In the genomic region with DNA sequence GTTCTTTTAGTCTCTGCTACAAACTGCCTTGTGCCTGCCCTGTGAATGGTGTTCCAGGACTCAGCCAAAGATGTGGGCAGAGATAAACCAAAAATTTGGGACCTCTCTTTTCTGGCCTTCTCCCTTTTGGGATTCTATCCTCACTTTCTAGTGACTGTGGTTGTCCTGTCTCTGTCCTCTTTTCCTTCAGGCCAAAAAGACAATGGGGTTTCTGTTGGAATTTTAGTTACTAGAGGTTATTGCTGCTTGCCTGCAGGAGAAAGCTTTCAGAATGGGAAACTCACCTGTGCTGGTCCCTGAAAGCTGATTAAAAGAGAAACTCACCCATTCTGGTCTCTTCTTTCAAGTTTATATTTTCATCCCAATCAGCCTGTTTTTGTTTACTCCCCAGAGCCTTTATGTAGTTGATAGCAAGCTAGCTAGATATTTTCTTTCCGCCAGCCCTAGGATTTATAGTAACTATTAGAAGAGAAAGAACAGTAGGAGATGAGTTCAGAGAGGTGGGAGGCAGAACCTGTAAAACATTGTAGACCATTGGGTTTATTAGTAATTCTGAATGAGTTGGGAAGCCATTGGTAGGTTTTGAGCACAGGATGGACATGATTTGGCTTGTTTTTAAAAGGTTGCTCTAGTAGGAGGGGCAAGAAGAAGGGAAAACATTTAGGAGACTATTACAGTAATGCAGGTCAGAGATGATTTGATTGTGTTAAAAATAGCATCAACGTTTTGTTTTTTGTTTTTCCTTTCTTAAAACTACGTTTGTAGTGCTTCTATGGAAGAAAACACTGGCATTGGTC, we compare ENCODE assay signal across 20 cellular contexts.
DNase-seq lines count a peak whose midpoint lies in the region; ATAC-seq and TF ChIP-seq lines count a peak whose summit lies in the region.
"Had no signal": no experiment of that assay in that cellular context is flagged by ENCODE, and none has a peak within 500 bp of the region (broad histone marks: within the 10 kb centered on the region; RNA-seq: fewer than 3 reads in every experiment).

No MANE protein-coding gene starts in this region.

- no peaks in the 10 kb centered on the region for H4K20me1 ChIP-seq in mammary epithelial cell (ENCODE audit: insufficient read depth, low read length)

- H3K4me3 ChIP-seq in mammary epithelial cell (replicated peaks in 1 of 3; ENCODE audit: insufficient read depth in 1 of 3, low read depth in 2 of 3, low read length in 3 of 3) (no peak overlapping the region), mesenchymal stem cell (ENCODE audit: insufficient read depth in 1 of 2, low read depth in 1 of 2, low read length in 2 of 2) (no peak overlapping the region), thyroid gland (replicated peaks in 1 of 3) (no peak overlapping the region)
- H3K4me3 ChIP-seq: BLaER1, sigmoid colon had no signal

- H3K27ac ChIP-seq in mammary epithelial cell (ENCODE audit: insufficient read depth, low read depth, low read length) (peak overlapping the region; percentile 81), mesenchymal stem cell (ENCODE audit: low read length, poor library complexity, severe bottlenecking) (no peak overlapping the region), substantia nigra (ENCODE audit: low read depth, low read length, poor library complexity, severe bottlenecking) (peak overlapping the region; percentile 66), thyroid gland (no peak overlapping the region)
- H3K27ac ChIP-seq: BLaER1, RWPE1, sigmoid colon had no signal

- no peak overlapping the region for H2BK120ac ChIP-seq in mesenchymal stem cell (ENCODE audit: low read depth, low read length)

- H3K9me3 Mint-ChIP-seq in activated naive CD8-positive, alpha-beta T cell treated with anti-CD3 and anti-CD28 coated beads, Interleukin-2, amount 50 U/mL, for 24 hours, result no peaks in the 10 kb centered on the region
- no peaks in the 10 kb centered on the region for H3K9me3 Mint-ChIP-seq in activated naive CD8-positive, alpha-beta T cell treated with anti-CD3 and anti-CD28 coated beads for 36 hours
- H3K9me3 Mint-ChIP-seq: activated T-helper 17 cell treated with anti-CD3 and anti-CD28 coated beads, Interleukin-2, amount 50 U/mL, for 72 hours; central memory CD8-positive, alpha-beta T cell had no signal

- TF ChIP-seq CTCF in mammary epithelial cell (conservative IDR thresholded peaks at IDR 0.05 in 1 of 2, IDR thresholded peaks at IDR 0.05 in 1 of 2; ENCODE audit: extremely low read depth in 1 of 2, insufficient read depth in 1 of 2, low read depth in 1 of 2, low read length in 2 of 2) (no peak), thyroid gland (IDR thresholded peaks at IDR 0.05) (no peak)

- no peak overlapping the region for H3K18ac ChIP-seq in mesenchymal stem cell (ENCODE audit: low read depth in 1 of 2, low read length in 2 of 2)

- no peak overlapping the region for H3K14ac ChIP-seq in mesenchymal stem cell (ENCODE audit: low read length in 2 of 2)

- in situ Hi-C loops in mammary epithelial cell (cut with MboI; ENCODE audit: low sequenced_read_pairs in 2 of 2), result no loop called here

- peak overlapping the region; percentile 69 for H2AK5ac ChIP-seq in mesenchymal stem cell (ENCODE audit: low read length, severe bottlenecking)

- no peak overlapping the region for H2BK15ac ChIP-seq in mesenchymal stem cell (ENCODE audit: low read depth, poor library complexity, severe bottlenecking)

- H3K27me3 ChIP-seq in mammary epithelial cell (ENCODE audit: insufficient read depth, low read length) (no peaks in the 10 kb centered on the region), mesenchymal stem cell (ENCODE audit: control insufficient read depth in 1 of 2, insufficient read depth in 1 of 2, low read length in 2 of 2) (no peaks in the 10 kb centered on the region), thyroid gland (no peaks in the 10 kb centered on the region)
- H3K27me3 ChIP-seq: BLaER1, sigmoid colon had no signal

- no peaks in the 10 kb centered on the region for H3K27me3 Mint-ChIP-seq in activated naive CD8-positive, alpha-beta T cell treated with anti-CD3 and anti-CD28 coated beads, Interleukin-2, amount 50 U/mL, for 24 hours
- H3K27me3 Mint-ChIP-seq in activated naive CD8-positive, alpha-beta T cell treated with anti-CD3 and anti-CD28 coated beads for 36 hours, result no peaks in the 10 kb centered on the region
- H3K27me3 Mint-ChIP-seq: activated T-helper 17 cell treated with anti-CD3 and anti-CD28 coated beads, Interleukin-2, amount 50 U/mL, for 72 hours; central memory CD8-positive, alpha-beta T cell had no signal

- H3K36me3 ChIP-seq in mammary epithelial cell (ENCODE audit: insufficient read depth, low read length) (no peaks in the 10 kb centered on the region), mesenchymal stem cell (ENCODE audit: control insufficient read depth in 1 of 2, insufficient read depth in 2 of 2, low read depth in 1 of 2, low read length in 2 of 2) (no peaks in the 10 kb centered on the region), thyroid gland (no peaks in the 10 kb centered on the region)
- H3K36me3 ChIP-seq: sigmoid colon had no signal

- no peak overlapping the region for H3K23ac ChIP-seq in mesenchymal stem cell (ENCODE audit: low read length in 2 of 2)

- no peaks in the 10 kb centered on the region for H3K9me3 ChIP-seq in mammary epithelial cell (replicated peaks; ENCODE audit: insufficient read depth, low read length)
- no peaks in the 10 kb centered on the region for H3K9me3 ChIP-seq in mesenchymal stem cell (ENCODE audit: control insufficient read depth, low read length)
- H3K9me3 ChIP-seq in thyroid gland, result no peaks in the 10 kb centered on the region
- H3K9me3 ChIP-seq: sigmoid colon had no signal

- H2AFZ ChIP-seq in mammary epithelial cell (ENCODE audit: low read depth, low read length) (no peak overlapping the region), mesenchymal stem cell (ENCODE audit: low read depth, low read length) (no peak overlapping the region)

- H2BK12ac ChIP-seq in mesenchymal stem cell (ENCODE audit: low read length in 2 of 2), result no peak overlapping the region

- no peak for TF ChIP-seq POLR2A in thyroid gland (IDR thresholded peaks at IDR 0.05)

- H3K4me2 ChIP-seq in mammary epithelial cell (ENCODE audit: insufficient read depth, low read depth, low read length), result peak overlapping the region; percentile 59
- H3K4me2 ChIP-seq in mesenchymal stem cell (ENCODE audit: low read length, poor library complexity, severe bottlenecking), result peak overlapping the region; percentile 39
- H3K4me2 ChIP-seq: BLaER1 had no signal

- DNase-seq in activated naive CD8-positive, alpha-beta T cell treated with anti-CD3 and anti-CD28 coated beads, Interleukin-2, amount 50 U/mL, for 24 hours, result no peak
- DNase-seq in activated naive CD8-positive, alpha-beta T cell treated with anti-CD3 and anti-CD28 coated beads for 36 hours, result no peak
- DNase-seq in mammary epithelial cell (peak; percentile 56), mesenchymal stem cell (no peak), substantia nigra (lab: John Stamatoyannopoulos, UW) (no peak), thyroid gland (no peak), retina (no peak)
- DNase-seq: 8988T; effector CD8-positive, alpha-beta T cell; MV-4-11; NCI-H1930; NCI-H446 treated with DMSO at 0.1 percent for 48 hours; sigmoid colon; stimulated activated CD4-positive, alpha-beta T cell treated with anti-CD3 and anti-CD28 coated beads, Interleukin-2, amount 100 ng/mL, for 24 hours; stimulated activated naive CD4-positive, alpha-beta T cell treated with Interleukin-2 at 50 U/mL for 16 hours had no signal

- dilution Hi-C loops in mammary epithelial cell (cut with HindIII; ENCODE audit: low sequenced_read_pairs), result no loop called here

- no peak overlapping the region for H4K91ac ChIP-seq in mesenchymal stem cell (ENCODE audit: low read length)

- H4K8ac ChIP-seq in mesenchymal stem cell (ENCODE audit: low read length), result no peak overlapping the region

- peak overlapping the region; percentile 46 for H3K9ac ChIP-seq in mammary epithelial cell (ENCODE audit: insufficient read depth, low read length)
- no peak overlapping the region for H3K9ac ChIP-seq in mesenchymal stem cell (ENCODE audit: low read length)
- H3K9ac ChIP-seq: BLaER1 had no signal

- no peak overlapping the region for H3K4me3 Mint-ChIP-seq in activated naive CD8-positive, alpha-beta T cell treated with anti-CD3 and anti-CD28 coated beads, Interleukin-2, amount 50 U/mL, for 24 hours
- no peak overlapping the region for H3K4me3 Mint-ChIP-seq in activated naive CD8-positive, alpha-beta T cell treated with anti-CD3 and anti-CD28 coated beads for 36 hours
- H3K4me3 Mint-ChIP-seq: activated T-helper 17 cell treated with anti-CD3 and anti-CD28 coated beads, Interleukin-2, amount 50 U/mL, for 72 hours; central memory CD8-positive, alpha-beta T cell had no signal

- no peaks in the 10 kb centered on the region for H3K36me3 Mint-ChIP-seq in activated naive CD8-positive, alpha-beta T cell treated with anti-CD3 and anti-CD28 coated beads, Interleukin-2, amount 50 U/mL, for 24 hours (ENCODE audit: low read depth)
- peaks cover 8% of the 10 kb centered on the region for H3K36me3 Mint-ChIP-seq in activated naive CD8-positive, alpha-beta T cell treated with anti-CD3 and anti-CD28 coated beads for 36 hours

- BruUV-seq in mammary epithelial cell (replicated peaks; lab: Mats Ljungman, UMichigan), result no TSS peak

- peak overlapping the region; percentile 9 for H3K27ac Mint-ChIP-seq in activated naive CD8-positive, alpha-beta T cell treated with anti-CD3 and anti-CD28 coated beads, Interleukin-2, amount 50 U/mL, for 24 hours
- no peak overlapping the region for H3K27ac Mint-ChIP-seq in activated naive CD8-positive, alpha-beta T cell treated with anti-CD3 and anti-CD28 coated beads for 36 hours
- H3K27ac Mint-ChIP-seq: activated T-helper 17 cell treated with anti-CD3 and anti-CD28 coated beads, Interleukin-2, amount 50 U/mL, for 72 hours had no signal

- H3K79me1 ChIP-seq in mesenchymal stem cell (replicated peaks; ENCODE audit: low read length, poor library complexity, severe bottlenecking), result no peaks in the 10 kb centered on the region

- H3K4me1 Mint-ChIP-seq in activated naive CD8-positive, alpha-beta T cell treated with anti-CD3 and anti-CD28 coated beads, Interleukin-2, amount 50 U/mL, for 24 hours, result peaks cover 46% of the 10 kb centered on the region
- peaks cover 45% of the 10 kb centered on the region for H3K4me1 Mint-ChIP-seq in activated naive CD8-positive, alpha-beta T cell treated with anti-CD3 and anti-CD28 coated beads for 36 hours

- WGBS in mammary epithelial cell (ENCODE audit: low coverage, missing lambda C conversion rate), result 65% methylated on average over 3 of the region's 3 CpGs
- WGBS in mesenchymal stem cell, result 85% methylated on average over 3 of the region's 3 CpGs
- WGBS in thyroid gland, 2 donors, result 68 to 74% methylated on average over 3 of the region's 3 CpGs

- no peak for ATAC-seq in activated naive CD8-positive, alpha-beta T cell treated with anti-CD3 and anti-CD28 coated beads, Interleukin-2, amount 50 U/mL, for 24 hours
- no peak for ATAC-seq in HG03108 (IDR thresholded peaks at IDR 0.05; ENCODE audit: unreplicated experiment)
- ATAC-seq: activated T-helper 17 cell treated with anti-CD3 and anti-CD28 coated beads, Interleukin-2, amount 50 U/mL, for 72 hours had no signal

- CTCF ChIA-PET in mammary epithelial cell (lab: Charles Lee; ENCODE audit: low non-redundant PET), result no interaction called here

- intact Hi-C loops in mammary epithelial cell (cut with micrococcal nuclease) (no loop called here), thyroid gland (cut with DNase I) (no loop called here)

- peaks cover 84% of the 10 kb centered on the region for H3K79me2 ChIP-seq in mammary epithelial cell (ENCODE audit: insufficient read depth, low read length)

- H2BK5ac ChIP-seq in mesenchymal stem cell (ENCODE audit: low read depth, low read length, poor library complexity, severe bottlenecking), result no peak overlapping the region

- peaks cover 41% of the 10 kb centered on the region for H3K4me1 ChIP-seq in mammary epithelial cell (ENCODE audit: insufficient read depth, low read length)
- H3K4me1 ChIP-seq in mesenchymal stem cell (ENCODE audit: control insufficient read depth, insufficient read depth, low read depth, low read length), result peaks cover 9% of the 10 kb centered on the region
- H3K4me1 ChIP-seq in thyroid gland, result peaks cover 0 to 7% of the 10 kb centered on the region in 2 donors

- no peak overlapping the region for H3K4ac ChIP-seq in mesenchymal stem cell (ENCODE audit: low read depth in 1 of 2, low read length in 2 of 2)

Comparison
In these comparisons a context has a peak if more than half of its experiments do, and no peak if none do; other contexts are left out.
1. H3K27ac ChIP-seq: peak in mammary epithelial cell (single experiment) and substantia nigra (single experiment); none in mesenchymal stem cell (single experiment) and thyroid gland (0 of 3).